In the genomic region with DNA sequence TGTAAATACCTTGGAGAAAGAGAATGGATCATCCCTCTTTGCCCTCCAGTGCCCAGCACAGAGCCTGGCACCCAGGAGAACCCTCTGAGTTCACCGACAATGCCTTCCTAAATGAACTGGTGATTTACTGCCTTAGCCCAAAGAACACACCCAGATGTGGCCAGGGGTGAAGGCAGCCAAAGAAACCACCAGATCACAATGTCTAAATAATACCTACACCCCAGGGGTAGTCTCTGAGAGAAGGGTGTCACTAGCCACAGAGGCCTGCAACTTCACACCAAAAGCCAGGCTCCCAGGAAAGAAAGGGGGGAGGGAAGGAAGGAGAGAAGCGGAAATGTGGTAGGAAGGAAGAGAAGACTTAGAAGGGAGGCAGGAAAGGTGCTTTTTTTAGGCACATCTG, we compare ENCODE assay signal across 18 cellular contexts.
A peak's percentile ranks its signal among the peaks of the same experiment; 100 is the strongest.
DNase-seq lines count a peak whose midpoint lies in the region; ATAC-seq, FAIRE-seq and TF ChIP-seq lines count a peak whose summit lies in the region.
"Had no signal": no experiment of that assay in that cellular context is flagged by ENCODE, and none has a peak within 500 bp of the region (broad histone marks: within the 10 kb centered on the region; RNA-seq: fewer than 3 reads in every experiment).

No MANE protein-coding gene starts in this region.

- H3K4me2 ChIP-seq in BLaER1 treated with 17β-estradiol and CSF1 and Interleukin-3, amounts not matched to agents 10 nM and 100 nM = peak overlapping the region in 10 of 11 experiments; percentile 16 to 81 (median 74); a peak in 21 of 22 replicates

- peak overlapping the region in 2 of 11 experiments; percentile 5 to 29; a peak in 1 of 22 replicates for H3K9ac ChIP-seq in BLaER1 treated with 17β-estradiol and CSF1 and Interleukin-3, amounts not matched to agents 10 nM and 100 nM
- H3K9ac ChIP-seq in duodenal mucosa (ENCODE audit: low read depth in 1 of 2, low read length in 2 of 2) = peak overlapping the region in 1 of 2 donors; percentile 11

- FAIRE-seq in small intestine (lab: Jason Lieb, UNC) = no peak
- FAIRE-seq: D721Med, GM12892, H1 had no signal

- 69 to 84% (median 82%) methylated on average over 2 of the region's 2 CpGs for WGBS in small intestine, 3 donors
- 91 to 97% (median 94%) methylated on average over 2 of the region's 2 CpGs for WGBS in adrenal gland, 4 donors

- peaks cover 4 to 29% (median 23%) of the 10 kb centered on the region in 10 experiments; a peak in 19 of 20 replicates for H3K4me1 ChIP-seq in BLaER1 treated with 17β-estradiol and CSF1 and Interleukin-3, amounts not matched to agents 10 nM and 100 nM
- H3K4me1 ChIP-seq in duodenal mucosa (ENCODE audit: control insufficient read depth in 1 of 2, insufficient read depth in 2 of 2, low read length in 2 of 2) = peaks cover 39 to 41% of the 10 kb centered on the region in 2 donors
- peaks cover 0 to 43% of the 10 kb centered on the region in 2 donors for H3K4me1 ChIP-seq in muscle layer of duodenum (ENCODE audit: control insufficient read depth in 1 of 2, insufficient read depth in 2 of 2, low read length in 2 of 2)
- peaks cover 3 to 11% of the 10 kb centered on the region in 2 donors for H3K4me1 ChIP-seq in small intestine (ENCODE audit: control insufficient read depth in 2 of 2, insufficient read depth in 1 of 2, low read depth in 1 of 2, low read length in 1 of 2)
- H3K4me1 ChIP-seq in adrenal gland (replicated peaks in 1 of 2) = no peaks in the 10 kb centered on the region

- ATAC-seq in HG03280 (IDR thresholded peaks at IDR 0.05; ENCODE audit: unreplicated experiment) = no peak
- ATAC-seq: CD8-positive, alpha-beta T cell had no signal

- no peaks in the 10 kb centered on the region for H3K27me3 ChIP-seq in BLaER1 treated with 17β-estradiol and CSF1 and Interleukin-3, amounts not matched to agents 10 nM and 100 nM
- H3K27me3 ChIP-seq in duodenal mucosa (ENCODE audit: control insufficient read depth in 1 of 2, insufficient read depth in 2 of 2, low read length in 2 of 2) (no peaks in the 10 kb centered on the region), muscle layer of duodenum (ENCODE audit: low read depth, low read length) (no peaks in the 10 kb centered on the region), small intestine (ENCODE audit: control insufficient read depth in 2 of 2, insufficient read depth in 2 of 2, low read length in 2 of 2) (no peaks in the 10 kb centered on the region), H7 (ENCODE audit: control insufficient read depth, insufficient read depth, low read length) (no peaks in the 10 kb centered on the region), adrenal gland (no peaks in the 10 kb centered on the region)

- no peak for TF ChIP-seq CTCF in adrenal gland (IDR thresholded peaks at IDR 0.05)

- peaks cover 0 to 17% (median 9%) of the 10 kb centered on the region in 11 experiments; a peak in 12 of 22 replicates for H3K9me3 ChIP-seq in BLaER1 treated with 17β-estradiol and CSF1 and Interleukin-3, amounts not matched to agents 10 nM and 100 nM (replicated peaks in 1 of 11)
- no peaks in the 10 kb centered on the region for H3K9me3 ChIP-seq in duodenal mucosa (ENCODE audit: control insufficient read depth in 1 of 2, low read length in 2 of 2)
- peaks cover 0 to 1% of the 10 kb centered on the region in 2 donors for H3K9me3 ChIP-seq in muscle layer of duodenum (ENCODE audit: control insufficient read depth in 1 of 2, low read length in 2 of 2)
- H3K9me3 ChIP-seq in small intestine (ENCODE audit: control insufficient read depth, low read depth) = no peaks in the 10 kb centered on the region
- H3K9me3 ChIP-seq in adrenal gland (replicated peaks in 1 of 3) = no peaks in the 10 kb centered on the region

- no peak for TF ChIP-seq POLR2A in adrenal gland (IDR thresholded peaks at IDR 0.05)

- no peaks in the 10 kb centered on the region for H3K36me3 ChIP-seq in BLaER1 treated with 17β-estradiol and CSF1 and Interleukin-3, amounts not matched to agents 10 nM and 100 nM
- H3K36me3 ChIP-seq in duodenal mucosa (ENCODE audit: control insufficient read depth in 1 of 2, insufficient read depth in 2 of 2, low read length in 2 of 2) = no peaks in the 10 kb centered on the region
- peaks cover 5 to 8% of the 10 kb centered on the region in 2 donors for H3K36me3 ChIP-seq in muscle layer of duodenum (ENCODE audit: control insufficient read depth in 1 of 2, insufficient read depth in 2 of 2, low read length in 2 of 2)
- no peaks in the 10 kb centered on the region for H3K36me3 ChIP-seq in small intestine (ENCODE audit: control insufficient read depth in 2 of 2, insufficient read depth in 2 of 2, low read length in 2 of 2)
- H3K36me3 ChIP-seq in H7 (replicated peaks; ENCODE audit: control insufficient read depth, insufficient read depth, low read length) = no peaks in the 10 kb centered on the region
- no peaks in the 10 kb centered on the region for H3K36me3 ChIP-seq in adrenal gland (replicated peaks in 1 of 2)

- no peaks in the 10 kb centered on the region for H4K20me1 ChIP-seq in BLaER1 treated with 17β-estradiol and CSF1 and Interleukin-3, amounts not matched to agents 10 nM and 100 nM

- intact Hi-C loops in adrenal gland (cut with DNase I) = no loop called here

- no peak for DNase-seq in small intestine
- DNase-seq in H7 = no peak
- DNase-seq in adrenal gland = no peak
- DNase-seq in DMS79 (lab: John Stamatoyannopoulos, UW) = no peak
- DNase-seq: CD8-positive, alpha-beta T cell; COR-L47; DMS153; DND-41; GDM1; HCEC 1CT; IMR-90 had no signal

- H3K27ac ChIP-seq in BLaER1 treated with 17β-estradiol and CSF1 and Interleukin-3, amounts not matched to agents 10 nM and 100 nM = no peak overlapping the region
- H3K27ac ChIP-seq in duodenal mucosa (ENCODE audit: low read depth, low read length) (peak overlapping the region; percentile 40), muscle layer of duodenum (ENCODE audit: low read length) (peak overlapping the region; percentile 10), small intestine (ENCODE audit: low read depth in 1 of 2, low read length in 1 of 2) (peak overlapping the region; percentile 9 to 57), adrenal gland (no peak overlapping the region)

- H3K4me3 ChIP-seq in BLaER1 treated with 17β-estradiol and CSF1 and Interleukin-3, amounts not matched to agents 10 nM and 100 nM = no peak overlapping the region
- H3K4me3 ChIP-seq in duodenal mucosa (ENCODE audit: low read depth in 1 of 2, low read length in 2 of 2) (no peak overlapping the region), muscle layer of duodenum (ENCODE audit: low read depth in 1 of 2, low read length in 2 of 2) (no peak overlapping the region), small intestine (ENCODE audit: low read depth in 1 of 2, low read length in 2 of 2) (no peak overlapping the region), H7 (ENCODE audit: insufficient read depth, low read depth, low read length) (no peak overlapping the region), adrenal gland (no peak overlapping the region)

Comparison
In these comparisons a context has a peak if more than half of its experiments do, and no peak if none do; other contexts are left out.
1. H3K27ac ChIP-seq: peak in duodenal mucosa (single experiment), muscle layer of duodenum (single experiment) and small intestine (2 of 2); none in BLaER1 treated with 17β-estradiol and CSF1 and Interleukin-3, amounts not matched to agents 10 nM and 100 nM (0 of 11) and adrenal gland (0 of 5).